1 cellular context compared by ENCODE assay signal in genomic region chr7:20601121-20601520, GRCh38.
TF ChIP-seq lines count a peak whose summit lies in the region.

No MANE protein-coding gene starts in this region.

TF ChIP-seq in H1, 55 proteins besides CTCF, POLR2A, EP300 and RAD21:
- TF ChIP-seq KDM4A (IDR thresholded peaks at IDR 0.05; ENCODE audit: low read depth, low read length, severe bottlenecking) (no peak), GABPA (IDR thresholded peaks at IDR 0.05; ENCODE audit: borderline replicate concordance, insufficient read depth, low read length) (no peak)
- TF ChIP-seq, protein P1, sequence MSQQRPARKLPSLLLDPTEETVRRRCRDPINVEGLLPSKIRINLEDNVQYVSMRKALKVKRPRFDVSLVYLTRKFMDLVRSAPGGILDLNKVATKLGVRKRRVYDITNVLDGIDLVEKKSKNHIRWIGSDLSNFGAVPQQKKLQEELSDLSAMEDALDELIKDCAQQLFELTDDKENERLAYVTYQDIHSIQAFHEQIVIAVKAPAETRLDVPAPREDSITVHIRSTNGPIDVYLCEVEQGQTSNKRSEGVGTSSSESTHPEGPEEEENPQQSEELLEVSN (IDR thresholded peaks at IDR 0.05) = no peak
TF ChIP-seq in H1: peak in this region for 0.
